Comparison of ENCODE assay signal across 2 cellular contexts in genomic region chr1:64231153-64231552, GRCh38.
TF ChIP-seq lines count a peak whose summit lies in the region.

No MANE protein-coding gene starts in this region.

TF ChIP-seq in neural cell, 6 proteins besides CTCF, POLR2A, EP300 and RAD21 (continued from another document):
- TF ChIP-seq, protein P1, sequence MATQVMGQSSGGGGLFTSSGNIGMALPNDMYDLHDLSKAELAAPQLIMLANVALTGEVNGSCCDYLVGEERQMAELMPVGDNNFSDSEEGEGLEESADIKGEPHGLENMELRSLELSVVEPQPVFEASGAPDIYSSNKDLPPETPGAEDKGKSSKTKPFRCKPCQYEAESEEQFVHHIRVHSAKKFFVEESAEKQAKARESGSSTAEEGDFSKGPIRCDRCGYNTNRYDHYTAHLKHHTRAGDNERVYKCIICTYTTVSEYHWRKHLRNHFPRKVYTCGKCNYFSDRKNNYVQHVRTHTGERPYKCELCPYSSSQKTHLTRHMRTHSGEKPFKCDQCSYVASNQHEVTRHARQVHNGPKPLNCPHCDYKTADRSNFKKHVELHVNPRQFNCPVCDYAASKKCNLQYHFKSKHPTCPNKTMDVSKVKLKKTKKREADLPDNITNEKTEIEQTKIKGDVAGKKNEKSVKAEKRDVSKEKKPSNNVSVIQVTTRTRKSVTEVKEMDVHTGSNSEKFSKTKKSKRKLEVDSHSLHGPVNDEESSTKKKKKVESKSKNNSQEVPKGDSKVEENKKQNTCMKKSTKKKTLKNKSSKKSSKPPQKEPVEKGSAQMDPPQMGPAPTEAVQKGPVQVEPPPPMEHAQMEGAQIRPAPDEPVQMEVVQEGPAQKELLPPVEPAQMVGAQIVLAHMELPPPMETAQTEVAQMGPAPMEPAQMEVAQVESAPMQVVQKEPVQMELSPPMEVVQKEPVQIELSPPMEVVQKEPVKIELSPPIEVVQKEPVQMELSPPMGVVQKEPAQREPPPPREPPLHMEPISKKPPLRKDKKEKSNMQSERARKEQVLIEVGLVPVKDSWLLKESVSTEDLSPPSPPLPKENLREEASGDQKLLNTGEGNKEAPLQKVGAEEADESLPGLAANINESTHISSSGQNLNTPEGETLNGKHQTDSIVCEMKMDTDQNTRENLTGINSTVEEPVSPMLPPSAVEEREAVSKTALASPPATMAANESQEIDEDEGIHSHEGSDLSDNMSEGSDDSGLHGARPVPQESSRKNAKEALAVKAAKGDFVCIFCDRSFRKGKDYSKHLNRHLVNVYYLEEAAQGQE (IDR thresholded peaks at IDR 0.05; ENCODE audit: borderline replicate concordance), result no peak
- no peak for TF ChIP-seq POLR2AphosphoS5 (IDR thresholded peaks at IDR 0.05)
- TF ChIP-seq EZH2 (IDR thresholded peaks at IDR 0.05; ENCODE audit: borderline replicate concordance, insufficient read depth, low read length, poor library complexity, severe bottlenecking), result no peak
- TF ChIP-seq SMC3 (conservative IDR thresholded peaks at IDR 0.05; ENCODE audit: poor library complexity), result no peak
- no peak for TF ChIP-seq MXI1 (conservative IDR thresholded peaks at IDR 0.05; ENCODE audit: poor library complexity, severe bottlenecking)

TF ChIP-seq in WTC11, 78 proteins besides CTCF, POLR2A, EP300 and RAD21 (continued from another document):
- TF ChIP-seq, protein P2, sequence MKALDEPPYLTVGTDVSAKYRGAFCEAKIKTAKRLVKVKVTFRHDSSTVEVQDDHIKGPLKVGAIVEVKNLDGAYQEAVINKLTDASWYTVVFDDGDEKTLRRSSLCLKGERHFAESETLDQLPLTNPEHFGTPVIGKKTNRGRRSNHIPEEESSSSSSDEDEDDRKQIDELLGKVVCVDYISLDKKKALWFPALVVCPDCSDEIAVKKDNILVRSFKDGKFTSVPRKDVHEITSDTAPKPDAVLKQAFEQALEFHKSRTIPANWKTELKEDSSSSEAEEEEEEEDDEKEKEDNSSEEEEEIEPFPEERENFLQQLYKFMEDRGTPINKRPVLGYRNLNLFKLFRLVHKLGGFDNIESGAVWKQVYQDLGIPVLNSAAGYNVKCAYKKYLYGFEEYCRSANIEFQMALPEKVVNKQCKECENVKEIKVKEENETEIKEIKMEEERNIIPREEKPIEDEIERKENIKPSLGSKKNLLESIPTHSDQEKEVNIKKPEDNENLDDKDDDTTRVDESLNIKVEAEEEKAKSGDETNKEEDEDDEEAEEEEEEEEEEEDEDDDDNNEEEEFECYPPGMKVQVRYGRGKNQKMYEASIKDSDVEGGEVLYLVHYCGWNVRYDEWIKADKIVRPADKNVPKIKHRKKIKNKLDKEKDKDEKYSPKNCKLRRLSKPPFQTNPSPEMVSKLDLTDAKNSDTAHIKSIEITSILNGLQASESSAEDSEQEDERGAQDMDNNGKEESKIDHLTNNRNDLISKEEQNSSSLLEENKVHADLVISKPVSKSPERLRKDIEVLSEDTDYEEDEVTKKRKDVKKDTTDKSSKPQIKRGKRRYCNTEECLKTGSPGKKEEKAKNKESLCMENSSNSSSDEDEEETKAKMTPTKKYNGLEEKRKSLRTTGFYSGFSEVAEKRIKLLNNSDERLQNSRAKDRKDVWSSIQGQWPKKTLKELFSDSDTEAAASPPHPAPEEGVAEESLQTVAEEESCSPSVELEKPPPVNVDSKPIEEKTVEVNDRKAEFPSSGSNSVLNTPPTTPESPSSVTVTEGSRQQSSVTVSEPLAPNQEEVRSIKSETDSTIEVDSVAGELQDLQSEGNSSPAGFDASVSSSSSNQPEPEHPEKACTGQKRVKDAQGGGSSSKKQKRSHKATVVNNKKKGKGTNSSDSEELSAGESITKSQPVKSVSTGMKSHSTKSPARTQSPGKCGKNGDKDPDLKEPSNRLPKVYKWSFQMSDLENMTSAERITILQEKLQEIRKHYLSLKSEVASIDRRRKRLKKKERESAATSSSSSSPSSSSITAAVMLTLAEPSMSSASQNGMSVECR (CRISPR knock-in tag; IDR thresholded peaks at IDR 0.05; ENCODE audit: borderline replicate concordance), result no peak
